In the genomic region with DNA sequence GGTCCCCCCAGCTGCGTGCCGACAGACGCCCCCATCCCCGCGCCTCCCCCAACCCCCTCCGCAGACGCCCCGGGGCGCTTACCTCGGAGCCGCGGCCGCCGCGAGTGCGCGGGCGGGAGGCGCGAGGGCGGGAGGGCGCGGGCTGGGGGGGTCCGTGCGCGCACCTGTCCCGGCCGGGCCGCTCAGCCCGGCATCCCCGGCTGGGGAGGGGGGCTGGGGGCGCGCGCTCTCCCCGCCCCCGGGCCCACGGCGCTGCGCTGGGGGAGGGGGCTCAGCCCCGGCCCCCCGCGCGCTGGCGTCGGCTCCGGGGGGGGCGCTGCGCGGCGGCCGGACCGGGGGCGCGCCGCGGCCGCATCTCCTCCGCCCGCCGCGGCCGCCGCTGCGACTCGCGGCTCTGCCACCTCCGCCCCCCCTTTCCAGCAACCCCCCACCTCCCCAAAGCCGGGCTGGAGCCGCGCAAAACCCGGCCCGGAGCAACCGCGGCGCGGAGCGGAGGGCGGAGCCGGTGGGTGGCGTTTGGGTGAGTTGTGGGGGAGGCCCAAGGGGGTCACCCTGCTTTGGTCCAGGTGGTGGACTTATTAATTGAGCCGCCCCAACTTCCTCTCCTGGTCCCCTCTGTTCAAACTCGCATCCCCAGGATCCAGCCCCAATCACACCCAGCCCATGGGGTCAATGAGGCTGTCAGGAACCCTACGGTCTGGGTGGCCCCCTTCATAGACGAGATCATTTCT, we compare ENCODE assay signal across 8 cellular contexts. TPM values are rescaled to one million over a fixed set of nuclear protein-coding genes. Genes with fewer than 3 reads are reported as not detected.
A peak's percentile ranks its signal among the peaks of the same experiment; 100 is the strongest.
DNase-seq lines count a peak whose midpoint lies in the region; ATAC-seq and TF ChIP-seq lines count a peak whose summit lies in the region.

No MANE protein-coding gene starts in this region.

- peak overlapping the region; percentile 80 for H3K4me2 ChIP-seq in hepatocyte

- H3K36me3 ChIP-seq in cardiac muscle cell (no peaks in the 10 kb centered on the region), SJCRH30 (peaks cover 8% of the 10 kb centered on the region), hepatocyte (replicated peaks; ENCODE audit: insufficient read depth, low read depth) (no peaks in the 10 kb centered on the region), testis (ENCODE audit: low read depth, missing control alignments) (no peaks in the 10 kb centered on the region)
- no peaks in the 10 kb centered on the region for H3K36me3 ChIP-seq in effector memory CD4-positive, alpha-beta T cell (ENCODE audit: control insufficient read depth, insufficient read depth, low read length)

- H3K79me2 ChIP-seq in hepatocyte: no peaks in the 10 kb centered on the region

- 5% methylated on average over 18 of the region's 84 CpGs for WGBS in hepatocyte (ENCODE audit: low lambda C conversion rate, missing lambda C conversion rate)
- 3 to 10% methylated on average over 4 to 15 of the region's 84 CpGs for WGBS in testis, 2 donors

- H3K9me3 ChIP-seq in cardiac muscle cell (ENCODE audit: low read depth) (no peaks in the 10 kb centered on the region), SJCRH30 (replicated peaks) (no peaks in the 10 kb centered on the region), hepatocyte (ENCODE audit: low read depth) (no peaks in the 10 kb centered on the region), testis (no peaks in the 10 kb centered on the region)
- no peaks in the 10 kb centered on the region for H3K9me3 ChIP-seq in effector memory CD4-positive, alpha-beta T cell (ENCODE audit: control insufficient read depth, low read length)

- no peaks in the 10 kb centered on the region for H3K9me2 ChIP-seq in hepatocyte (replicated peaks; ENCODE audit: insufficient read depth)

- DNase-seq in cardiac muscle cell (ENCODE audit: low read depth in 1 of 2, low spot score in 1 of 2) (peak; percentile 58 to 80), cardiac septum (ENCODE audit: low spot score) (no peak), SJCRH30 (peak; percentile 58 to 77), hepatocyte (ENCODE audit: low spot score) (no peak), testis (no peak)
- no peak for DNase-seq in effector memory CD4-positive, alpha-beta T cell
- DNase-seq in effector CD8-positive, alpha-beta T cell (lab: John Stamatoyannopoulos, UW): no peak

- no peak overlapping the region for H2AFZ ChIP-seq in hepatocyte

- no peak for ATAC-seq in GM18907 (IDR thresholded peaks at IDR 0.05; ENCODE audit: unreplicated experiment)

- H3K27ac ChIP-seq in cardiac muscle cell: no peak overlapping the region
- no peak overlapping the region for H3K27ac ChIP-seq in SJCRH30
- H3K27ac ChIP-seq in hepatocyte: no peak overlapping the region
- no peak overlapping the region for H3K27ac ChIP-seq in testis
- H3K27ac ChIP-seq in effector memory CD4-positive, alpha-beta T cell (ENCODE audit: insufficient read depth, low read length, poor library complexity, severe bottlenecking): no peak overlapping the region

- H3K4me1 ChIP-seq in cardiac muscle cell (ENCODE audit: low read depth) (no peaks in the 10 kb centered on the region), SJCRH30 (peaks cover 20% of the 10 kb centered on the region), hepatocyte (ENCODE audit: insufficient read depth) (peaks cover 10% of the 10 kb centered on the region), testis (peaks cover 14% of the 10 kb centered on the region)
- peaks cover 16% of the 10 kb centered on the region for H3K4me1 ChIP-seq in effector memory CD4-positive, alpha-beta T cell (ENCODE audit: control insufficient read depth, insufficient read depth, low read length, poor library complexity, severe bottlenecking)

- intact Hi-C loops in cardiac septum (cut with DNase I): no loop called here
- intact Hi-C loops in testis (cut with DNase I; ENCODE audit: low total_unique reads): no loop called here

- TF ChIP-seq CTCF in cardiac muscle cell (IDR thresholded peaks at IDR 0.05; ENCODE audit: low read depth, low read length): no peak
- TF ChIP-seq CTCF in hepatocyte (IDR thresholded peaks at IDR 0.05; ENCODE audit: poor library complexity): no peak
- TF ChIP-seq CTCF in testis (IDR thresholded peaks at IDR 0.05): no peak

- no peaks in the 10 kb centered on the region for H4K20me1 ChIP-seq in hepatocyte (ENCODE audit: insufficient read depth, poor library complexity, severe bottlenecking)

- H3K4me3 ChIP-seq in cardiac muscle cell (peak overlapping the region; percentile 85), SJCRH30 (peak overlapping the region; percentile 76), hepatocyte (no peak overlapping the region), testis (peak overlapping the region; percentile 29 to 39)
- H3K4me3 ChIP-seq in effector memory CD4-positive, alpha-beta T cell (ENCODE audit: insufficient read depth, low read depth, low read length, poor library complexity, severe bottlenecking): no peak overlapping the region

- no peak for TF ChIP-seq POLR2A in testis (IDR thresholded peaks at IDR 0.05)

- no peaks in the 10 kb centered on the region for H3K27me3 ChIP-seq in cardiac muscle cell
- no peaks in the 10 kb centered on the region for H3K27me3 ChIP-seq in SJCRH30
- peaks cover 31% of the 10 kb centered on the region for H3K27me3 ChIP-seq in hepatocyte
- H3K27me3 ChIP-seq in testis: no peaks in the 10 kb centered on the region
- H3K27me3 ChIP-seq in effector memory CD4-positive, alpha-beta T cell (replicated peaks; ENCODE audit: control insufficient read depth, insufficient read depth, low read length, poor library complexity, severe bottlenecking): peaks cover 47% of the 10 kb centered on the region

RNA-seq across cellular contexts. Expression of a gene that starts 22.1 kb away (rescaled TPM):
- total RNA-seq in cardiac muscle cell (74.8 and 130 TPM in 2 replicates), cardiac septum (7.2 TPM), hepatocyte (2.9 and 3.2 TPM in 2 replicates), testis (1 to 10 TPM; 3.5 to 4.2 TPM)
- polyA plus RNA-seq in cardiac muscle cell (10.5 and 23.0 TPM in 2 replicates), hepatocyte (0.50 and 1.4 TPM in 2 replicates), testis (ENCODE audit: insufficient read depth, low read depth, low replicate concordance) (5.0 TPM)
- total RNA-seq in SJCRH30 (2014; rRNA removed; shearing (Covaris generic)): 108 and 116 TPM in 2 replicates

RNA-seq across cellular contexts. Expression of a gene that starts 41.7 kb away (rescaled TPM):
- total RNA-seq in cardiac muscle cell: 0.49 and 0.66 TPM in 2 replicates
- polyA plus RNA-seq in cardiac muscle cell: 0.54 and 0.68 TPM in 2 replicates
- 0.43 TPM for total RNA-seq in cardiac septum
- 0.15 and 0.38 TPM in 2 replicates for total RNA-seq in SJCRH30 (2014; rRNA removed; shearing (Covaris generic))
- total RNA-seq in hepatocyte: 5.4 and 6.3 TPM in 2 replicates
- 9.8 and 11.4 TPM in 2 replicates for polyA plus RNA-seq in hepatocyte
- under 1 TPM; 0.24 to 0.25 TPM for total RNA-seq in testis
- 0.58 TPM for polyA plus RNA-seq in testis (ENCODE audit: insufficient read depth, low read depth, low replicate concordance)

RNA-seq across cellular contexts. Expression of a gene that starts 46.5 kb away (rescaled TPM):
- total RNA-seq in cardiac muscle cell (4.5 and 10.1 TPM in 2 replicates), cardiac septum (25.1 TPM), hepatocyte (2.1 and 5.8 TPM in 2 replicates), testis (1 to 10 TPM; 7.4 to 8.5 TPM)
- polyA plus RNA-seq in cardiac muscle cell (8.7 and 10.8 TPM in 2 replicates), hepatocyte (6.1 and 6.4 TPM in 2 replicates), testis (ENCODE audit: insufficient read depth, low read depth, low replicate concordance) (3.8 TPM)
- total RNA-seq in SJCRH30 (2014; rRNA removed; shearing (Covaris generic)): 0.38 and 1.1 TPM in 2 replicates

RNA-seq across cellular contexts. Expression of a gene that starts 57.8 kb away (rescaled TPM):
- 2.2 and 18.1 TPM in 2 replicates for total RNA-seq in cardiac muscle cell
- 5.1 and 18.7 TPM in 2 replicates for polyA plus RNA-seq in cardiac muscle cell
- 3.6 TPM for total RNA-seq in cardiac septum
- total RNA-seq in SJCRH30 (2014; rRNA removed; shearing (Covaris generic)): 8.5 and 8.8 TPM in 2 replicates
- 10.0 and 13.6 TPM in 2 replicates for total RNA-seq in hepatocyte
- 8.7 and 14.3 TPM in 2 replicates for polyA plus RNA-seq in hepatocyte
- 10 to 100 TPM in 1 of 2 donors, 1 to 10 TPM in 1; 9.7 to 15.9 TPM for total RNA-seq in testis
- 13.4 TPM for polyA plus RNA-seq in testis (ENCODE audit: insufficient read depth, low read depth, low replicate concordance)

Comparison
In these comparisons a context has a peak if more than half of its experiments do, and no peak if none do; other contexts are left out.
1. DNase-seq: peak in cardiac muscle cell (2 of 2) and SJCRH30 (2 of 2); none in cardiac septum (single experiment), hepatocyte (single experiment), testis (single experiment), effector memory CD4-positive, alpha-beta T cell (0 of 3) and effector CD8-positive, alpha-beta T cell (single experiment).
2. H3K4me3 ChIP-seq: peak in cardiac muscle cell (single experiment), SJCRH30 (single experiment) and testis (2 of 2); none in hepatocyte (single experiment) and effector memory CD4-positive, alpha-beta T cell (single experiment).